Comparison of ENCODE assay signal across 7 cellular contexts in genomic region chr5:143182901-143183820, GRCh38.
DNase-seq lines count a peak whose midpoint lies in the region; ATAC-seq lines count a peak whose summit lies in the region.

No MANE protein-coding gene starts in this region.

- DNase-seq in RPMI8226 (peak; percentile 46), NCI-H2196 (lab: John Stamatoyannopoulos, UW; ENCODE audit: unreplicated experiment) (no peak), pons (ENCODE audit: low spot score) (no peak)
- DNase-seq in effector CD4-positive, alpha-beta T cell: peak; percentile 11
- peak in 2 of 3 donors; percentile 1 to 22 for DNase-seq in stimulated activated CD4-positive, alpha-beta T cell treated with anti-CD3 and anti-CD28 coated beads, TNF-alpha, amount 100 ng/mL, for 1 hour (ENCODE audit: low read depth in 3 of 3, low spot score in 1 of 3)

- ATAC-seq in GM18873 (IDR thresholded peaks at IDR 0.05; ENCODE audit: low FRiP score, unreplicated experiment) (peak; percentile 72), HG02642 (IDR thresholded peaks at IDR 0.05; ENCODE audit: poor library complexity, unreplicated experiment) (peak; percentile 74)

Comparison
In these comparisons a context has a peak if more than half of its experiments do, and no peak if none do; other contexts are left out.
1. DNase-seq: peak in RPMI8226 (single experiment), effector CD4-positive, alpha-beta T cell (single experiment) and stimulated activated CD4-positive, alpha-beta T cell treated with anti-CD3 and anti-CD28 coated beads, TNF-alpha, amount 100 ng/mL, for 1 hour (2 of 3); none in NCI-H2196 (single experiment) and pons (single experiment).